Comparison of ENCODE assay signal across 8 cellular contexts in genomic region chr1:44405041-44405803, GRCh38. TPM values are rescaled to one million over a fixed set of nuclear protein-coding genes. Genes with fewer than 3 reads are reported as not detected.
DNase-seq lines count a peak whose midpoint lies in the region; ATAC-seq lines count a peak whose summit lies in the region.

Gene RNF220 (plus strand): TSS chr1:44405255.

- H3K9me3 ChIP-seq in ES-I3 (ENCODE audit: control insufficient read depth, insufficient read depth, low read length) = no peaks in the 10 kb centered on the region

- H3K4me1 ChIP-seq in ES-I3 (ENCODE audit: insufficient read depth, low read length) = peaks cover 7% of the 10 kb centered on the region; the same call in 1 of the 2 replicates

- H3K9ac ChIP-seq in ES-I3 (ENCODE audit: low read depth, low read length) = peak within 1 kb of the TSS; percentile 72; the same call in 1 of the 2 replicates

- peak; percentile 80 for DNase-seq in NCI-H146 (lab: John Stamatoyannopoulos, UW)
- DNase-seq in UCSD-AML1 (lab: John Stamatoyannopoulos, UW; ENCODE audit: unreplicated experiment) = peak; percentile 86
- peak; percentile 83 for DNase-seq in dermis blood vessel endothelial cell
- DNase-seq in left lobe of liver (ENCODE audit: low spot score) = peak; percentile 46
- DNase-seq in stimulated activated CD4-positive, alpha-beta T cell treated with anti-CD3 and anti-CD28 coated beads, Interleukin-15, amount 100 ng/mL, for 24 hours = peak; percentile 65

- ATAC-seq in left lobe of liver (peak; percentile 73), GM18870 (IDR thresholded peaks at IDR 0.05; ENCODE audit: unreplicated experiment) (no peak), GM19035 (IDR thresholded peaks at IDR 0.05; ENCODE audit: unreplicated experiment) (no peak)

- no peaks in the 10 kb centered on the region for H3K36me3 ChIP-seq in ES-I3 (ENCODE audit: insufficient read depth, low read length)

RNA-seq across cellular contexts. Expression of gene RNF220, which starts in this region (rescaled TPM):
- 74.0 and 90.4 TPM in 2 replicates for total RNA-seq in dermis blood vessel endothelial cell
- total RNA-seq in left lobe of liver = 21.5 TPM
